ENCODE assay signal across 16 cellular contexts in the genomic region with DNA sequence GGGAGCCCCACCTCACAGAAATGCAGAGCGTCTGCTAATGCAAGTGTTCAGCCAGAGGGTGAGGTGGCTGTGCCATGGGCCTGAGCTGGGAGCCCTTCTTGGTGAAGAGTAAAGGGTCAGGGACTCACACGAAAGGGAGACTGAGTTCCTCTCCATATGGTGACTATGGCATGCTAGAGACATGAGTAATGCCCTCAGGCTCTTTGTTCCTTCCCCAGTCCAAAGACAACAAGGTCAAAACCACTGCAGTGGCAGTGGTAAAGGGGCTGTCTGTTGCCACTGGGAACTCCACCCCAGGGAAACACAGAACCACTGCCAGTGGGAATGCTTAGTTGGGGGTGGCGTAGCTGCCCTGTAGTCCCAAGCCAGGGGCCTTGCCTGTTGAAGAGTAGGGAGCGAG. TPM values are rescaled to one million over a fixed set of nuclear protein-coding genes. Genes with fewer than 3 reads are reported as not detected.
DNase-seq lines count a peak whose midpoint lies in the region; ATAC-seq, FAIRE-seq and TF ChIP-seq lines count a peak whose summit lies in the region.
"Had no signal": no experiment of that assay in that cellular context is flagged by ENCODE, and none has a peak within 500 bp of the region (broad histone marks: within the 10 kb centered on the region; RNA-seq: fewer than 3 reads in every experiment).

No MANE protein-coding gene starts in this region.

- TF ChIP-seq CTCF in RWPE2 (IDR thresholded peaks at IDR 0.05; ENCODE audit: poor library complexity, severe bottlenecking) (no peak), WTC11 (IDR thresholded peaks at IDR 0.05) (no peak)

- no peak overlapping the region for H3K27ac ChIP-seq in RWPE2 (ENCODE audit: poor library complexity, severe bottlenecking)

- DNase-seq in H54 (ENCODE audit: insufficient read length, low spot score) (peak; percentile 10), RWPE2 (ENCODE audit: low spot score) (no peak), fibroblast of peridontal ligament (ENCODE audit: extremely low read depth) (peak; percentile 60), WTC11 (ENCODE audit: low spot score) (no peak)
- no peak for DNase-seq in stimulated activated naive CD8-positive, alpha-beta T cell treated with anti-CD3 and anti-CD28 coated beads, Interleukin-15, amount 100 ng/mL, for 72 hours
- DNase-seq: activated CD4-positive, alpha-beta T cell treated with anti-CD3 and anti-CD28 coated beads, Interleukin-2, amount 50 U/mL, for 4 hours; hippocampal formation; left ventricle myocardium superior; NCI-H1694; NCI-H82 had no signal

- H3K4me3 Mint-ChIP-seq in WTC11, result no peak overlapping the region
- H3K4me3 Mint-ChIP-seq in stimulated activated naive CD8-positive, alpha-beta T cell treated with anti-CD3 and anti-CD28 coated beads, Interleukin-15, amount 100 ng/mL, for 72 hours, result no peak overlapping the region
- H3K4me3 Mint-ChIP-seq: activated T-helper 17 cell treated with anti-CD3 and anti-CD28 coated beads, Interleukin-2, amount 50 U/mL, for 72 hours; neural crest cell; stimulated activated naive CD8-positive, alpha-beta T cell treated with anti-CD3 and anti-CD28 coated beads, Interleukin-15, Interleukin-2, amounts not matched to agents 100 ng/mL and 50 ng/mL, for 24 hours had no signal

- CTCF ChIA-PET in WTC11 (lab: Charles Lee), result interaction anchor here (1.1 to 6.3 kb wide), 3 partner anchors 8 to 216 kb away, joined by 5 to 44 read pairs (median 5); no protein-coding TSS in a partner anchor

- peak overlapping the region; percentile 15 for H3K9ac ChIP-seq in skeletal muscle satellite cell (ENCODE audit: low read depth, low read length)

- no peak for TF ChIP-seq POLR2A in H54 (IDR thresholded peaks at IDR 0.05; ENCODE audit: low read depth, low read length)

- POLR2A ChIA-PET in WTC11 (lab: Charles Lee), result no interaction called here

- H3K27ac Mint-ChIP-seq in WTC11, result no peak overlapping the region
- no peak overlapping the region for H3K27ac Mint-ChIP-seq in stimulated activated naive CD8-positive, alpha-beta T cell treated with anti-CD3 and anti-CD28 coated beads, Interleukin-15, amount 100 ng/mL, for 72 hours
- H3K27ac Mint-ChIP-seq: activated T-helper 17 cell treated with anti-CD3 and anti-CD28 coated beads, Interleukin-2, amount 50 U/mL, for 72 hours; stimulated activated naive CD8-positive, alpha-beta T cell treated with anti-CD3 and anti-CD28 coated beads, Interleukin-15, Interleukin-2, amounts not matched to agents 100 ng/mL and 50 ng/mL, for 24 hours had no signal

- H3K4me3 ChIP-seq in RWPE2 (ENCODE audit: severe bottlenecking) (no peak overlapping the region), skeletal muscle satellite cell (ENCODE audit: low read length) (no peak overlapping the region)

- no peaks in the 10 kb centered on the region for H3K9me3 Mint-ChIP-seq in WTC11
- no peaks in the 10 kb centered on the region for H3K9me3 Mint-ChIP-seq in stimulated activated naive CD8-positive, alpha-beta T cell treated with anti-CD3 and anti-CD28 coated beads, Interleukin-15, amount 100 ng/mL, for 72 hours
- H3K9me3 Mint-ChIP-seq: activated T-helper 17 cell treated with anti-CD3 and anti-CD28 coated beads, Interleukin-2, amount 50 U/mL, for 72 hours; stimulated activated naive CD8-positive, alpha-beta T cell treated with anti-CD3 and anti-CD28 coated beads, Interleukin-15, Interleukin-2, amounts not matched to agents 100 ng/mL and 50 ng/mL, for 24 hours had no signal

- H3K36me3 Mint-ChIP-seq in WTC11, result no peaks in the 10 kb centered on the region

- peaks cover under 1% of the 10 kb centered on the region for H3K4me1 Mint-ChIP-seq in WTC11
- H3K4me1 Mint-ChIP-seq in stimulated activated naive CD8-positive, alpha-beta T cell treated with anti-CD3 and anti-CD28 coated beads, Interleukin-15, amount 100 ng/mL, for 72 hours, result no peaks in the 10 kb centered on the region
- H3K4me1 Mint-ChIP-seq: activated T-helper 17 cell treated with anti-CD3 and anti-CD28 coated beads, Interleukin-2, amount 50 U/mL, for 72 hours; neural crest cell had no signal

- H3K27me3 ChIP-seq in RWPE2 (ENCODE audit: insufficient read depth, poor library complexity, severe bottlenecking) (no peaks in the 10 kb centered on the region), skeletal muscle satellite cell (ENCODE audit: control insufficient read depth, insufficient read depth, low read length) (peaks cover 6% of the 10 kb centered on the region)

- H3K4me2 ChIP-seq in skeletal muscle satellite cell (ENCODE audit: low read length), result peak overlapping the region; percentile 51

- no peaks in the 10 kb centered on the region for H3K9me3 ChIP-seq in RWPE2 (ENCODE audit: severe bottlenecking)
- H3K9me3 ChIP-seq in skeletal muscle satellite cell (replicated peaks; ENCODE audit: low read length), result no peaks in the 10 kb centered on the region

- H3K4me1 ChIP-seq in RWPE2 (ENCODE audit: insufficient read depth, poor library complexity, severe bottlenecking) (no peaks in the 10 kb centered on the region), skeletal muscle satellite cell (ENCODE audit: control insufficient read depth, insufficient read depth, low read length) (peaks cover 20% of the 10 kb centered on the region)

- H3K27me3 Mint-ChIP-seq in WTC11 (ENCODE audit: low read depth), result no peaks in the 10 kb centered on the region
- H3K27me3 Mint-ChIP-seq in stimulated activated naive CD8-positive, alpha-beta T cell treated with anti-CD3 and anti-CD28 coated beads, Interleukin-15, amount 100 ng/mL, for 72 hours, result no peaks in the 10 kb centered on the region
- H3K27me3 Mint-ChIP-seq: activated T-helper 17 cell treated with anti-CD3 and anti-CD28 coated beads, Interleukin-2, amount 50 U/mL, for 72 hours; stimulated activated naive CD8-positive, alpha-beta T cell treated with anti-CD3 and anti-CD28 coated beads, Interleukin-15, Interleukin-2, amounts not matched to agents 100 ng/mL and 50 ng/mL, for 24 hours had no signal

- ATAC-seq in RWPE2 (ENCODE audit: low read depth) (peak; percentile 49; the same call in 2 of the 3 replicates), WTC11 (no peak), HG03460 (IDR thresholded peaks at IDR 0.05; ENCODE audit: unreplicated experiment) (no peak)
- ATAC-seq in stimulated activated naive CD8-positive, alpha-beta T cell treated with anti-CD3 and anti-CD28 coated beads, Interleukin-15, amount 100 ng/mL, for 72 hours, result no peak
- ATAC-seq: activated T-helper 17 cell treated with anti-CD3 and anti-CD28 coated beads, Interleukin-2, amount 50 U/mL, for 72 hours had no signal

- FAIRE-seq in H54 (lab: Jason Lieb, UNC), result peak; percentile 75

- H3K36me3 ChIP-seq in RWPE2 (ENCODE audit: low read depth) (no peaks in the 10 kb centered on the region), skeletal muscle satellite cell (ENCODE audit: insufficient read depth, low read length) (no peaks in the 10 kb centered on the region)

TF ChIP-seq in WTC11, 78 proteins besides CTCF, POLR2A, EP300 and RAD21 (continues in another document):
- TF ChIP-seq ZNF263 (CRISPR knock-in tag; IDR thresholded peaks at IDR 0.05; ENCODE audit: low read depth) (no peak), ZNF317 (CRISPR knock-in tag; IDR thresholded peaks at IDR 0.05; ENCODE audit: borderline replicate concordance, low read depth) (no peak), FOXJ3 (CRISPR knock-in tag; IDR thresholded peaks at IDR 0.05; ENCODE audit: borderline replicate concordance) (no peak), RORB (CRISPR knock-in tag; IDR thresholded peaks at IDR 0.05) (no peak)
- TF ChIP-seq, protein P1, sequence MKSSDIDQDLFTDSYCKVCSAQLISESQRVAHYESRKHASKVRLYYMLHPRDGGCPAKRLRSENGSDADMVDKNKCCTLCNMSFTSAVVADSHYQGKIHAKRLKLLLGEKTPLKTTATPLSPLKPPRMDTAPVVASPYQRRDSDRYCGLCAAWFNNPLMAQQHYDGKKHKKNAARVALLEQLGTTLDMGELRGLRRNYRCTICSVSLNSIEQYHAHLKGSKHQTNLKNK (CRISPR knock-in tag; IDR thresholded peaks at IDR 0.05), result no peak
- TF ChIP-seq, protein P2, sequence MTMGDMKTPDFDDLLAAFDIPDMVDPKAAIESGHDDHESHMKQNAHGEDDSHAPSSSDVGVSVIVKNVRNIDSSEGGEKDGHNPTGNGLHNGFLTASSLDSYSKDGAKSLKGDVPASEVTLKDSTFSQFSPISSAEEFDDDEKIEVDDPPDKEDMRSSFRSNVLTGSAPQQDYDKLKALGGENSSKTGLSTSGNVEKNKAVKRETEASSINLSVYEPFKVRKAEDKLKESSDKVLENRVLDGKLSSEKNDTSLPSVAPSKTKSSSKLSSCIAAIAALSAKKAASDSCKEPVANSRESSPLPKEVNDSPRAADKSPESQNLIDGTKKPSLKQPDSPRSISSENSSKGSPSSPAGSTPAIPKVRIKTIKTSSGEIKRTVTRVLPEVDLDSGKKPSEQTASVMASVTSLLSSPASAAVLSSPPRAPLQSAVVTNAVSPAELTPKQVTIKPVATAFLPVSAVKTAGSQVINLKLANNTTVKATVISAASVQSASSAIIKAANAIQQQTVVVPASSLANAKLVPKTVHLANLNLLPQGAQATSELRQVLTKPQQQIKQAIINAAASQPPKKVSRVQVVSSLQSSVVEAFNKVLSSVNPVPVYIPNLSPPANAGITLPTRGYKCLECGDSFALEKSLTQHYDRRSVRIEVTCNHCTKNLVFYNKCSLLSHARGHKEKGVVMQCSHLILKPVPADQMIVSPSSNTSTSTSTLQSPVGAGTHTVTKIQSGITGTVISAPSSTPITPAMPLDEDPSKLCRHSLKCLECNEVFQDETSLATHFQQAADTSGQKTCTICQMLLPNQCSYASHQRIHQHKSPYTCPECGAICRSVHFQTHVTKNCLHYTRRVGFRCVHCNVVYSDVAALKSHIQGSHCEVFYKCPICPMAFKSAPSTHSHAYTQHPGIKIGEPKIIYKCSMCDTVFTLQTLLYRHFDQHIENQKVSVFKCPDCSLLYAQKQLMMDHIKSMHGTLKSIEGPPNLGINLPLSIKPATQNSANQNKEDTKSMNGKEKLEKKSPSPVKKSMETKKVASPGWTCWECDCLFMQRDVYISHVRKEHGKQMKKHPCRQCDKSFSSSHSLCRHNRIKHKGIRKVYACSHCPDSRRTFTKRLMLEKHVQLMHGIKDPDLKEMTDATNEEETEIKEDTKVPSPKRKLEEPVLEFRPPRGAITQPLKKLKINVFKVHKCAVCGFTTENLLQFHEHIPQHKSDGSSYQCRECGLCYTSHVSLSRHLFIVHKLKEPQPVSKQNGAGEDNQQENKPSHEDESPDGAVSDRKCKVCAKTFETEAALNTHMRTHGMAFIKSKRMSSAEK (CRISPR knock-in tag; IDR thresholded peaks at IDR 0.05; ENCODE audit: borderline replicate concordance), result no peak

RNA-seq across cellular contexts. Expression of a gene that starts 22.4 kb away (rescaled TPM):
- total RNA-seq in skeletal muscle satellite cell (2012; rRNA removed), result 0.25 TPM in 1 of 2 replicates, not detected in the other
- total RNA-seq in WTC11 (2021), result 0.20 TPM in 1 of 3 replicates, not detected in the others
- total RNA-seq: left ventricle myocardium superior, skeletal muscle tissue had no signal

Comparison
In these comparisons a context has a peak if more than half of its experiments do, and no peak if none do; other contexts are left out.
1. DNase-seq: peak in H54 (single experiment) and fibroblast of peridontal ligament (single experiment); none in RWPE2 (single experiment), WTC11 (single experiment) and stimulated activated naive CD8-positive, alpha-beta T cell treated with anti-CD3 and anti-CD28 coated beads, Interleukin-15, amount 100 ng/mL, for 72 hours (0 of 2).